ENCODE assay signal across 8 cellular contexts in the genomic region with DNA sequence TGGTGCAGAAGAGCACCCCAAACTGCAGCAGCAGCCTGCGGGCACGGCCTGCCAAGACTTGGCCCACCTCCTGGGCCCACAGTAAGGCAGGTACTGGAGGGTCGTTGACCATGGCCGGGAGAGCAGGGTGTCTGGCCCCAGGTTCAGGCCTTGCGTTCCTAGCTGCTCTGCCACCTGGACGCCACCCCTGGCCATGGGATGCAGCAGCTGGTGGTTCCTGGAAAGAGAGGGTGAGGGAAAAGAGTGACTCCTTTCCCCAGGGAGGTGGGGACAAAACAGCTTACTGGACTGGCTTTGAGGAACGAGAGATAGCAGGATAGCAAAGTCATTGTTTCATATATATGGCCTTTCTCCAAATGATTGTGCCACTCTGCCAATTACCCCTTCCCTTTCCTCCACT. TPM values are rescaled to one million over a fixed set of nuclear protein-coding genes. Genes with fewer than 3 reads are reported as not detected.
DNase-seq lines count a peak whose midpoint lies in the region; ATAC-seq, FAIRE-seq and TF ChIP-seq lines count a peak whose summit lies in the region.

No MANE protein-coding gene starts in this region.

- peaks cover 3 to 9% of the 10 kb centered on the region in 2 experiments; a peak in 2 of 4 replicates for H3K36me3 ChIP-seq in GM12878 (ENCODE audit: control insufficient read depth in 2 of 2, insufficient read depth in 2 of 2, low read length in 1 of 2)
- peaks cover 0 to 13% (median 0%) of the 10 kb centered on the region in 4 donors for H3K36me3 ChIP-seq in right lobe of liver
- no peaks in the 10 kb centered on the region for H3K36me3 ChIP-seq in uterus

- peaks cover 29% of the 10 kb centered on the region for H3K4me1 ChIP-seq in GM12878 (ENCODE audit: control insufficient read depth, insufficient read depth, low read length)
- H3K4me1 ChIP-seq in right lobe of liver: peaks cover 0 to 24% (median 13%) of the 10 kb centered on the region in 4 donors
- H3K4me1 ChIP-seq in uterus: peaks cover 7 to 21% of the 10 kb centered on the region in 2 donors

- peak overlapping the region; percentile 86 for H3K4me3 Mint-ChIP-seq in CD4-positive, alpha-beta T cell

- TF ChIP-seq POLR2A in GM12878 (IDR thresholded peaks at IDR 0.05; ENCODE audit: low read depth, low read length) (no peak), right lobe of liver (IDR thresholded peaks at IDR 0.05) (no peak), uterus (IDR thresholded peaks at IDR 0.05) (no peak)

- in situ Hi-C loops in GM12878 (cut with MboI): no loop called here

- H4K20me1 ChIP-seq in GM12878 (ENCODE audit: control insufficient read depth, insufficient read depth): no peaks in the 10 kb centered on the region

- POLR2A ChIA-PET in CD4-positive, alpha-beta T cell (lab: Charles Lee): interaction anchor here (0.8 to 9.9 kb wide), 18 partner anchors 17 to 175 kb away, joined by 3 to 165 read pairs (median 8); a partner anchor contains a TSS
- POLR2A ChIA-PET in GM12878 (lab: Charles Lee): interaction anchor here (0.6 to 7.6 kb wide), 11 partner anchors 13 to 177 kb away, joined by 3 to 79 read pairs (median 5); a partner anchor contains a TSS

- TF ChIP-seq RAD21 in GM12878 (IDR thresholded peaks at IDR 0.05; ENCODE audit: insufficient read depth, low read depth, low read length): no peak

- CTCF ChIA-PET in CD4-positive, alpha-beta T cell (lab: Charles Lee): interaction anchor here (0.6 to 1.7 kb wide), 4 partner anchors 25 to 281 kb away, joined by 3 to 6 read pairs (median 4); no protein-coding TSS in a partner anchor
- CTCF ChIA-PET in GM12878 (lab: Yijun Ruan, JAX): interaction anchor here (0.8 to 5.0 kb wide), 6 partner anchors 11 to 156 kb away, joined by 3 to 21 read pairs (median 3); a partner anchor contains a TSS

- peak overlapping the region; percentile 92 for H3K27ac Mint-ChIP-seq in CD4-positive, alpha-beta T cell

- ATAC-seq in CD4-positive, alpha-beta T cell (ENCODE audit: poor library complexity): no peak
- ATAC-seq in GM12878 (no peak), right lobe of liver (no peak)

- no peak for FAIRE-seq in GM12878 (lab: Jason Lieb, UNC)

- peak overlapping the region; percentile 40 for H3K9ac ChIP-seq in GM12878 (ENCODE audit: control insufficient read depth, insufficient read depth, low read length)

- H3K4me3 ChIP-seq in LNCaP clone FGC (ENCODE audit: low read depth, low read length) (peak overlapping the region; percentile 81), GM12878 (peak overlapping the region; percentile 79), right lobe of liver (peak overlapping the region; percentile 59 to 70 (median 69)), uterus (peak overlapping the region; percentile 47 to 71)

- TF ChIP-seq EP300 in GM12878 (IDR thresholded peaks at IDR 0.05; ENCODE audit: borderline replicate concordance in 1 of 2, control insufficient read depth in 1 of 2, low read depth in 2 of 2, low read length in 2 of 2): no peak

- peak overlapping the region; percentile 78 for H3K4me2 ChIP-seq in GM12878 (ENCODE audit: control insufficient read depth, insufficient read depth)

- peak overlapping the region; percentile 76 for H2AFZ ChIP-seq in GM12878 (ENCODE audit: control insufficient read depth, low read depth, low read length)

- peaks cover 34% of the 10 kb centered on the region for H3K36me3 Mint-ChIP-seq in CD4-positive, alpha-beta T cell (ENCODE audit: low read depth)

- H3K9me3 ChIP-seq in CD4-positive, alpha-beta T cell (ENCODE audit: control insufficient read depth, low read length): no peaks in the 10 kb centered on the region
- no peaks in the 10 kb centered on the region for H3K9me3 ChIP-seq in GM12878 (replicated peaks; ENCODE audit: control insufficient read depth, insufficient read depth, low read length)
- H3K9me3 ChIP-seq in right lobe of liver: no peaks in the 10 kb centered on the region
- H3K9me3 ChIP-seq in uterus: no peaks in the 10 kb centered on the region

- WGBS in GM12878 (ENCODE audit: insufficient coverage, insufficient replicate concordance, low lambda C conversion rate, missing lambda C conversion rate): 54% methylated on average over 7 of the region's 7 CpGs
- WGBS in right lobe of liver (ENCODE audit: insufficient coverage, low coverage, low lambda C conversion rate, missing lambda C conversion rate): 38% methylated on average over 4 of the region's 7 CpGs

- intact Hi-C loops in CD4-positive, alpha-beta T cell (cut with DNase I, micrococcal nuclease): loop anchor here (5.0 kb wide), 3 partner anchors 33 to 152 kb away; a partner anchor contains a TSS
- intact Hi-C loops in GM12878 (cut with micrococcal nuclease; ENCODE audit: unreplicated experiment) (loop anchor here (5.0 kb wide), 1 partner anchor 103 kb away; a partner anchor contains a TSS), right lobe of liver (cut with DNase I) (no loop called here), uterus (cut with DNase I; ENCODE audit: low total_unique reads) (no loop called here)

- DNase-seq in CD4-positive, alpha-beta T cell: no peak
- DNase-seq in LNCaP clone FGC (ENCODE audit: low read depth): no peak
- DNase-seq in GM12878 (ENCODE audit: low read depth, low spot score): no peak
- DNase-seq in right lobe of liver: peak in 1 of 3 donors; percentile 28
- DNase-seq in uterus: no peak
- no peak for DNase-seq in HuH-7.5 (ENCODE audit: low spot score)
- no peak for DNase-seq in SW 1271 (lab: John Stamatoyannopoulos, UW)
- no peak for DNase-seq in activated CD4-positive, alpha-beta T cell treated with anti-CD3 and anti-CD28 coated beads, Interleukin-2, amount 50 U/mL, for 1 hour

- TF ChIP-seq CTCF in CD4-positive, alpha-beta T cell (IDR thresholded peaks at IDR 0.05): no peak
- TF ChIP-seq CTCF in LNCaP clone FGC (IDR thresholded peaks at IDR 0.05; ENCODE audit: control insufficient read depth, extremely low read depth, insufficient read depth) (0 out of 2 replicates have a peak, but pooled peaks have one; percentile 16), GM12878 (IDR thresholded peaks at IDR 0.05 in 2 of 3, conservative IDR thresholded peaks at IDR 0.05 in 1 of 3; ENCODE audit: control insufficient read depth in 2 of 3, extremely low read depth in 1 of 3, insufficient read depth in 1 of 3, low read depth in 3 of 3, low read length in 3 of 3) (no peak), right lobe of liver (IDR thresholded peaks at IDR 0.05) (no peak), uterus (IDR thresholded peaks at IDR 0.05) (no peak)

- H3K4me1 Mint-ChIP-seq in CD4-positive, alpha-beta T cell (ENCODE audit: low read depth): peaks cover 42% of the 10 kb centered on the region

- H3K27ac ChIP-seq in CD4-positive, alpha-beta T cell (ENCODE audit: low read depth, low read length): peak overlapping the region; percentile 65
- H3K27ac ChIP-seq in GM12878 (ENCODE audit: control insufficient read depth, insufficient read depth) (peak overlapping the region; percentile 51; the same call in 1 of the 2 replicates), right lobe of liver (peak overlapping the region in 1 of 3 donors; percentile 10), uterus (peak overlapping the region; percentile 72 to 78)

- H3K79me2 ChIP-seq in GM12878 (ENCODE audit: control insufficient read depth, insufficient read depth, low read length): no peaks in the 10 kb centered on the region

- no peaks in the 10 kb centered on the region for H3K27me3 ChIP-seq in CD4-positive, alpha-beta T cell (ENCODE audit: control insufficient read depth, insufficient read depth, low read length)
- H3K27me3 ChIP-seq in GM12878 (replicated peaks in 1 of 2; ENCODE audit: control insufficient read depth in 2 of 2, insufficient read depth in 2 of 2, low read length in 1 of 2): no peaks in the 10 kb centered on the region
- H3K27me3 ChIP-seq in right lobe of liver: no peaks in the 10 kb centered on the region
- H3K27me3 ChIP-seq in uterus: no peaks in the 10 kb centered on the region

- RAD21 ChIA-PET in GM12878 (lab: Charles Lee; ENCODE audit: unreplicated experiment): interaction anchor here (1.1 to 2.3 kb wide), 8 partner anchors 38 to 281 kb away, joined by 3 to 6 read pairs (median 4); a partner anchor contains a TSS

- no peaks in the 10 kb centered on the region for H3K27me3 Mint-ChIP-seq in CD4-positive, alpha-beta T cell

- SMC1A ChIA-PET in GM12878 (lab: Charles Lee; ENCODE audit: uncharacterized antibody, unreplicated experiment): interaction anchor here (1.0 to 2.5 kb wide), 6 partner anchors 23 to 163 kb away, joined by 3 to 9 read pairs (median 5); a partner anchor contains a TSS

- BruUV-seq in GM12878 (replicated peaks; lab: Mats Ljungman, UMichigan): no TSS peak

- no peaks in the 10 kb centered on the region for H3K9me3 Mint-ChIP-seq in CD4-positive, alpha-beta T cell

RNA-seq across cellular contexts. Expression of a gene that starts 1.8 kb away (rescaled TPM):
- total RNA-seq in CD4-positive, alpha-beta T cell: 10 to 100 TPM; 17.1 to 20.0 TPM
- 23.5 and 29.0 TPM in 2 replicates for total RNA-seq in GM12878 (2013; cell fraction: nucleolus; rRNA removed)
- total RNA-seq in GM12878 (2014; rRNA removed): 21.7 and 24.3 TPM in 2 replicates
- total RNA-seq in GM12878 (2014; rRNA removed; fragmentation: Illumina TruSeq; extraction: Trizol): 20.3 and 21.5 TPM in 2 replicates
- 22.9 and 28.9 TPM in 2 replicates for total RNA-seq in GM12878 (2021)
- 39.4 TPM for polyA plus RNA-seq in GM12878 (2011; ENCODE audit: low read depth)
- 7.6 and 16.5 TPM in 2 replicates for polyA plus RNA-seq in GM12878 (2011; rRNA removed)
- polyA plus RNA-seq in GM12878 (2011; cell fraction: cytosol; rRNA removed): 41.4 and 49.7 TPM in 2 replicates
- polyA plus RNA-seq in GM12878 (2011; cell fraction: nucleus; rRNA removed): 49.3 and 67.8 TPM in 2 replicates
- 24.7 and 26.2 TPM in 2 replicates for polyA plus RNA-seq in GM12878 (2012)
- polyA plus RNA-seq in GM12878 (2014; fragmentation: Illumina TruSeq; extraction: Trizol): 10.6 and 17.1 TPM in 2 replicates
- 10 to 100 TPM; 12.3 to 34.4 TPM for polyA plus RNA-seq in GM12878 (2014; fragmentation: Nextera tagmentation; extraction: Ambion mirVana)
- polyA plus RNA-seq in GM12878 (2014; rRNA removed): 21.9 and 24.2 TPM in 2 replicates
- 10 to 100 TPM; 55.7 to 57.9 TPM for polyA plus RNA-seq in GM12878 (2016; fragmentation: Nextera tagmentation; extraction: Ambion mirVana)
- 36.9 and 38.8 TPM in 2 replicates for polyA minus RNA-seq in GM12878 (2011; rRNA and poly(A)+ RNA removed)
- polyA minus RNA-seq in GM12878 (2011; cell fraction: cytosol; rRNA and poly(A)+ RNA removed): 12.4 and 22.4 TPM in 2 replicates
- polyA minus RNA-seq in GM12878 (2011; cell fraction: nucleus; rRNA and poly(A)+ RNA removed): 15.7 and 30.1 TPM in 2 replicates
- 10 to 100 TPM; 18.8 to 41.4 (median 34.3) TPM for total RNA-seq in right lobe of liver
- total RNA-seq in uterus: 10 to 100 TPM; 24.1 to 46.7 (median 34.4) TPM

RNA-seq across cellular contexts. Expression of a gene that starts 2.1 kb away (rescaled TPM):
- total RNA-seq in CD4-positive, alpha-beta T cell: not detected
- total RNA-seq in GM12878 (2013; cell fraction: nucleolus; rRNA removed): not detected in 2 replicates
- total RNA-seq in GM12878 (2014; rRNA removed) (not detected in 2 replicates), GM12878 (2014; rRNA removed; fragmentation: Illumina TruSeq; extraction: Trizol) (not detected in 2 replicates), GM12878 (2021) (not detected in 2 replicates), right lobe of liver (not detected), uterus (under 1 TPM in 1 of 4 donors, not detected in 3; 0.52 TPM)
- polyA plus RNA-seq in GM12878 (2011; ENCODE audit: low read depth): 0.81 TPM
- polyA plus RNA-seq in GM12878 (2011; rRNA removed) (not detected in 2 replicates), GM12878 (2014; fragmentation: Illumina TruSeq; extraction: Trizol) (0.57 TPM in 1 of 2 replicates, not detected in the other), GM12878 (2014; fragmentation: Nextera tagmentation; extraction: Ambion mirVana) (under 1 TPM; 0.27 to 0.42 TPM), GM12878 (2014; rRNA removed) (not detected in 2 replicates), GM12878 (2016; fragmentation: Nextera tagmentation; extraction: Ambion mirVana) (under 1 TPM; 0.62 to 0.83 TPM)
- 0.10 TPM in 1 of 2 replicates, not detected in the other for polyA plus RNA-seq in GM12878 (2011; cell fraction: cytosol; rRNA removed)
- 0.13 TPM in 1 of 2 replicates, not detected in the other for polyA plus RNA-seq in GM12878 (2011; cell fraction: nucleus; rRNA removed)
- 0.18 and 0.55 TPM in 2 replicates for polyA plus RNA-seq in GM12878 (2012)
- polyA minus RNA-seq in GM12878 (2011; rRNA and poly(A)+ RNA removed): not detected in 2 replicates
- polyA minus RNA-seq in GM12878 (2011; cell fraction: cytosol; rRNA and poly(A)+ RNA removed): not detected in 2 replicates
- not detected in 2 replicates for polyA minus RNA-seq in GM12878 (2011; cell fraction: nucleus; rRNA and poly(A)+ RNA removed)

RNA-seq across cellular contexts. Expression of a gene that starts 16.1 kb away (rescaled TPM):
- total RNA-seq in CD4-positive, alpha-beta T cell: not detected
- total RNA-seq in GM12878 (2013; cell fraction: nucleolus; rRNA removed): 0.24 TPM in 1 of 2 replicates, not detected in the other
- total RNA-seq in GM12878 (2014; rRNA removed) (0.05 and 0.06 TPM in 2 replicates), GM12878 (2014; rRNA removed; fragmentation: Illumina TruSeq; extraction: Trizol) (not detected in 2 replicates), GM12878 (2021) (not detected in 2 replicates), right lobe of liver (under 1 TPM in 1 of 6 experiments, not detected in 5; 0.12 TPM), uterus (10 to 100 TPM; 36.2 to 50.6 (median 41.4) TPM)
- not detected for polyA plus RNA-seq in GM12878 (2011; ENCODE audit: low read depth)
- polyA plus RNA-seq in GM12878 (2011; rRNA removed) (not detected in 2 replicates), GM12878 (2014; fragmentation: Illumina TruSeq; extraction: Trizol) (0.01 TPM in 1 of 2 replicates, not detected in the other), GM12878 (2014; fragmentation: Nextera tagmentation; extraction: Ambion mirVana) (not detected), GM12878 (2014; rRNA removed) (not detected in 2 replicates), GM12878 (2016; fragmentation: Nextera tagmentation; extraction: Ambion mirVana) (not detected)
- polyA plus RNA-seq in GM12878 (2011; cell fraction: cytosol; rRNA removed): not detected in 2 replicates
- polyA plus RNA-seq in GM12878 (2011; cell fraction: nucleus; rRNA removed): 0.04 and 0.18 TPM in 2 replicates
- not detected in 2 replicates for polyA plus RNA-seq in GM12878 (2012)
- polyA minus RNA-seq in GM12878 (2011; rRNA and poly(A)+ RNA removed): 0.10 TPM in 1 of 2 replicates, not detected in the other
- polyA minus RNA-seq in GM12878 (2011; cell fraction: cytosol; rRNA and poly(A)+ RNA removed): not detected in 2 replicates
- 0.36 and 0.67 TPM in 2 replicates for polyA minus RNA-seq in GM12878 (2011; cell fraction: nucleus; rRNA and poly(A)+ RNA removed)

RNA-seq across cellular contexts. Expression of a gene that starts 21.9 kb away (rescaled TPM):
- 10 to 100 TPM; 35.2 to 37.6 TPM for total RNA-seq in CD4-positive, alpha-beta T cell
- 50.6 and 53.9 TPM in 2 replicates for total RNA-seq in GM12878 (2013; cell fraction: nucleolus; rRNA removed)
- total RNA-seq in GM12878 (2014; rRNA removed) (6.6 and 8.8 TPM in 2 replicates), GM12878 (2014; rRNA removed; fragmentation: Illumina TruSeq; extraction: Trizol) (21.1 and 22.7 TPM in 2 replicates), GM12878 (2021) (47.9 and 50.5 TPM in 2 replicates), right lobe of liver (10 to 100 TPM in 4 of 6 experiments, 1 to 10 TPM in 2; 7.9 to 17.1 (median 13.3) TPM), uterus (10 to 100 TPM; 17.7 to 58.3 (median 21.3) TPM)
- polyA plus RNA-seq in GM12878 (2011; ENCODE audit: low read depth): 27.5 TPM
- polyA plus RNA-seq in GM12878 (2011; rRNA removed) (23.7 and 29.8 TPM in 2 replicates), GM12878 (2014; fragmentation: Illumina TruSeq; extraction: Trizol) (72.2 and 73.7 TPM in 2 replicates), GM12878 (2014; fragmentation: Nextera tagmentation; extraction: Ambion mirVana) (1 to 10 TPM; 1.6 to 7.4 TPM), GM12878 (2014; rRNA removed) (39.9 and 43.9 TPM in 2 replicates), GM12878 (2016; fragmentation: Nextera tagmentation; extraction: Ambion mirVana) (1 to 10 TPM; 2.6 to 2.7 TPM)
- polyA plus RNA-seq in GM12878 (2011; cell fraction: cytosol; rRNA removed): 15.8 and 19.0 TPM in 2 replicates
- polyA plus RNA-seq in GM12878 (2011; cell fraction: nucleus; rRNA removed): 27.0 and 40.2 TPM in 2 replicates
- polyA plus RNA-seq in GM12878 (2012): 52.9 and 61.7 TPM in 2 replicates
- 23.3 and 25.3 TPM in 2 replicates for polyA minus RNA-seq in GM12878 (2011; rRNA and poly(A)+ RNA removed)
- polyA minus RNA-seq in GM12878 (2011; cell fraction: cytosol; rRNA and poly(A)+ RNA removed): 10.6 and 13.2 TPM in 2 replicates
- polyA minus RNA-seq in GM12878 (2011; cell fraction: nucleus; rRNA and poly(A)+ RNA removed): 13.5 and 26.4 TPM in 2 replicates

RNA-seq across cellular contexts. Expression of a gene that starts 22.9 kb away (rescaled TPM):
- 1 to 10 TPM; 5.2 to 7.0 TPM for total RNA-seq in CD4-positive, alpha-beta T cell
- total RNA-seq in GM12878 (2013; cell fraction: nucleolus; rRNA removed): 37.4 and 54.4 TPM in 2 replicates
- total RNA-seq in GM12878 (2014; rRNA removed) (51.6 and 55.5 TPM in 2 replicates), GM12878 (2014; rRNA removed; fragmentation: Illumina TruSeq; extraction: Trizol) (45.3 and 52.5 TPM in 2 replicates), GM12878 (2021) (40.4 and 42.0 TPM in 2 replicates), right lobe of liver (10 to 100 TPM in 3 of 6 experiments, 1 to 10 TPM in 3; 8.5 to 13.3 (median 10.6) TPM), uterus (10 to 100 TPM in 2 of 4 donors, 1 to 10 TPM in 2; 1.3 to 32.4 (median 16.3) TPM)
- 24.2 TPM for polyA plus RNA-seq in GM12878 (2011; ENCODE audit: low read depth)
- polyA plus RNA-seq in GM12878 (2011; rRNA removed) (62.9 and 71.2 TPM in 2 replicates), GM12878 (2014; fragmentation: Illumina TruSeq; extraction: Trizol) (53.6 and 62.0 TPM in 2 replicates), GM12878 (2014; fragmentation: Nextera tagmentation; extraction: Ambion mirVana) (10 to 100 TPM; 60.9 to 72.3 TPM), GM12878 (2014; rRNA removed) (47.1 and 47.3 TPM in 2 replicates), GM12878 (2016; fragmentation: Nextera tagmentation; extraction: Ambion mirVana) (10 to 100 TPM; 48.7 to 49.2 TPM)
- 53.8 and 56.3 TPM in 2 replicates for polyA plus RNA-seq in GM12878 (2011; cell fraction: cytosol; rRNA removed)
- polyA plus RNA-seq in GM12878 (2011; cell fraction: nucleus; rRNA removed): 39.6 and 50.1 TPM in 2 replicates
- polyA plus RNA-seq in GM12878 (2012): 42.2 and 55.8 TPM in 2 replicates
- 29.7 and 41.3 TPM in 2 replicates for polyA minus RNA-seq in GM12878 (2011; rRNA and poly(A)+ RNA removed)
- polyA minus RNA-seq in GM12878 (2011; cell fraction: cytosol; rRNA and poly(A)+ RNA removed): 15.9 and 18.3 TPM in 2 replicates
- polyA minus RNA-seq in GM12878 (2011; cell fraction: nucleus; rRNA and poly(A)+ RNA removed): 11.4 and 18.6 TPM in 2 replicates

Comparison
In these comparisons a context has a peak if more than half of its experiments do, and no peak if none do; other contexts are left out.
1. RNA of a gene that starts 16.1 kb away (total RNA-seq): 36.2 to 50.6 TPM in uterus; 0.05 to 0.24 TPM in GM12878, not detected in CD4-positive, alpha-beta T cell and 0.12 TPM in right lobe of liver; every median in the first group is over 10 times any median in the second.
2. intact Hi-C loops: an anchor here in CD4-positive, alpha-beta T cell (5.0 kb wide) and GM12878 (5.0 kb wide); none called in right lobe of liver and uterus.
3. Peak in every context shown above with its lines, with median percentiles within 50 percentile points of each other: H3K4me3 ChIP-seq.